20 cellular contexts compared by ENCODE assay signal in genomic region chr20:23242104-23242503, GRCh38.
"Had no signal": no experiment of that assay in that cellular context is flagged by ENCODE, and none has a peak within 500 bp of the region (broad histone marks: within the 10 kb centered on the region; RNA-seq: fewer than 3 reads in every experiment).

No MANE protein-coding gene starts in this region.

- H3K4me3 ChIP-seq: colonic mucosa, gastrocnemius medialis, heart right ventricle, lung, smooth muscle cell, suprapubic skin, thyroid gland had no signal

- H3K27ac ChIP-seq: colonic mucosa, gastrocnemius medialis, heart right ventricle, suprapubic skin, thyroid gland had no signal

- H3K9me3 ChIP-seq: colonic mucosa, gastrocnemius medialis, suprapubic skin, thyroid gland had no signal

- H3K27ac Mint-ChIP-seq: naive thymus-derived CD4-positive, alpha-beta T cell; nephron progenitor cell; type B pancreatic cell had no signal

- DNase-seq: colonic mucosa; dermis blood vessel endothelial cell; effector CD4-positive, alpha-beta T cell; gastrocnemius medialis; heart right ventricle; hypothalamus; left ventricle myocardium superior; mesendoderm; naive thymus-derived CD4-positive, alpha-beta T cell; nephron progenitor cell; posterior cingulate gyrus; right cardiac atrium; stimulated activated CD4-positive, alpha-beta T cell treated with anti-CD3 and anti-CD28 coated beads, Interleukin-2, amount 100 ng/mL, for 48 hours; stimulated activated naive CD4-positive, alpha-beta T cell treated with Interleukin-2 at 50 U/mL for 16 hours; thyroid gland had no signal

- H3K4me1 ChIP-seq: colonic mucosa, gastrocnemius medialis, thyroid gland had no signal

- H3K27me3 ChIP-seq: colonic mucosa, gastrocnemius medialis, suprapubic skin, thyroid gland had no signal

- H3K36me3 ChIP-seq: colonic mucosa, gastrocnemius medialis, heart right ventricle, suprapubic skin, thyroid gland had no signal

- ATAC-seq: esophagus mucosa; gastrocnemius medialis; heart right ventricle; left ventricle myocardium superior; naive thymus-derived CD4-positive, alpha-beta T cell; right cardiac atrium had no signal

- H3K4me3 Mint-ChIP-seq: naive thymus-derived CD4-positive, alpha-beta T cell; nephron progenitor cell; type B pancreatic cell had no signal

- H3K36me3 Mint-ChIP-seq: type B pancreatic cell had no signal

- H3K4me2 ChIP-seq: smooth muscle cell had no signal
